ENCODE assay signal across 28 cellular contexts in genomic region chr18:9696112-9696511, GRCh38. TPM values are rescaled to one million over a fixed set of nuclear protein-coding genes. Genes with fewer than 3 reads are reported as not detected.
DNase-seq lines count a peak whose midpoint lies in the region; TF ChIP-seq lines count a peak whose summit lies in the region.
"Had no signal": no experiment of that assay in that cellular context is flagged by ENCODE, and none has a peak within 500 bp of the region (broad histone marks: within the 10 kb centered on the region; RNA-seq: fewer than 3 reads in every experiment).

No MANE protein-coding gene starts in this region.

- no peak for TF ChIP-seq POLR2A in testis (IDR thresholded peaks at IDR 0.05)

- DNase-seq in right atrium auricular region (ENCODE audit: low spot score) (peak; percentile 57), left ventricle myocardium inferior (no peak), amniotic epithelial cell (ENCODE audit: low read depth) (peak; percentile 76), islet precursor cell (peak; percentile 44), testis (no peak), occipital lobe (lab: John Stamatoyannopoulos, UW) (no peak), OCI-M1 (lab: John Stamatoyannopoulos, UW) (no peak), medulla oblongata (ENCODE audit: extremely low spot score) (no peak)
- DNase-seq: activated CD4-positive, alpha-beta T cell treated with anti-CD3 and anti-CD28 coated beads, Interleukin-2, amount 10 ng/mL, durations not matched to agents 24 days and 14 days; activated naive CD8-positive, alpha-beta T cell treated with anti-CD3 and anti-CD28 coated beads, Interleukin-2, amount 50 U/mL, for 24 hours; activated T-cell treated with anti-CD3 and anti-CD28 coated beads, Interleukin-2, amount 50 U/mL, for 48 hours; BE2C; DMS153; effector CD8-positive, alpha-beta T cell; foreskin fibroblast; HCEC 1CT; head of caudate nucleus; KBM-7; mammary epithelial cell; MM.1S; NCI-H1694; NCI-H2171; NCI-H510A treated with DMSO at 0.1 percent for 48 hours; SHP77; spleen; stimulated activated CD4-positive, alpha-beta T cell treated with anti-CD3 and anti-CD28 coated beads, Interleukin-2, amount 100 ng/mL, for 48 hours; T-helper 9 cell had no signal

- H3K27me3 ChIP-seq in right atrium auricular region, result no peaks in the 10 kb centered on the region
- H3K27me3 ChIP-seq in left ventricle myocardium inferior (ENCODE audit: low read depth), result no peaks in the 10 kb centered on the region
- no peaks in the 10 kb centered on the region for H3K27me3 ChIP-seq in testis
- H3K27me3 ChIP-seq: BE2C, spleen had no signal

- H3K4me1 ChIP-seq in right atrium auricular region (no peaks in the 10 kb centered on the region), left ventricle myocardium inferior (no peaks in the 10 kb centered on the region), testis (peaks cover 12% of the 10 kb centered on the region)
- H3K4me1 ChIP-seq: BE2C had no signal

- no peak for TF ChIP-seq CTCF in right atrium auricular region (IDR thresholded peaks at IDR 0.05)
- TF ChIP-seq CTCF in left ventricle myocardium inferior (IDR thresholded peaks at IDR 0.05; ENCODE audit: borderline replicate concordance), result no peak
- TF ChIP-seq CTCF in testis (IDR thresholded peaks at IDR 0.05), result no peak

- H3K36me3 ChIP-seq in right atrium auricular region, result no peaks in the 10 kb centered on the region
- no peaks in the 10 kb centered on the region for H3K36me3 ChIP-seq in left ventricle myocardium inferior
- no peaks in the 10 kb centered on the region for H3K36me3 ChIP-seq in testis (ENCODE audit: low read depth, missing control alignments)
- H3K36me3 ChIP-seq: BE2C, spleen had no signal

- intact Hi-C loops in left ventricle myocardium inferior (cut with micrococcal nuclease) (no loop called here), testis (cut with DNase I; ENCODE audit: low total_unique reads) (no loop called here)

- H3K4me3 ChIP-seq in right atrium auricular region, result no peak overlapping the region
- no peak overlapping the region for H3K4me3 ChIP-seq in left ventricle myocardium inferior
- no peak overlapping the region for H3K4me3 ChIP-seq in testis
- H3K4me3 ChIP-seq: spleen had no signal

- H3K27ac ChIP-seq in right atrium auricular region, result no peak overlapping the region
- H3K27ac ChIP-seq in left ventricle myocardium inferior (replicated peaks), result no peak overlapping the region
- peak overlapping the region; percentile 21 to 44 for H3K27ac ChIP-seq in testis
- H3K27ac ChIP-seq: epithelial cell of prostate had no signal

- 40 to 60% methylated on average over 2 of the region's 2 CpGs for WGBS in testis, 2 donors

- H3K9me3 ChIP-seq in right atrium auricular region, result no peaks in the 10 kb centered on the region
- no peaks in the 10 kb centered on the region for H3K9me3 ChIP-seq in left ventricle myocardium inferior (replicated peaks)
- no peaks in the 10 kb centered on the region for H3K9me3 ChIP-seq in testis
- H3K9me3 ChIP-seq: BE2C, spleen had no signal

RNA-seq across cellular contexts. Expression of gene RAB31, which starts 12.0 kb away (rescaled TPM):
- total RNA-seq in right atrium auricular region (10 to 100 TPM in 1 of 2 donors, 1 to 10 TPM in 1; 9.9 to 29.2 TPM), left ventricle myocardium inferior (12.0 TPM), testis (100 to 1,000 TPM in 1 of 2 donors, 10 to 100 TPM in 1; 75.9 to 110 TPM), occipital lobe (27.6 TPM)
- polyA plus RNA-seq in testis (ENCODE audit: insufficient read depth, low read depth, low replicate concordance), result 81.5 TPM
- total RNA-seq: activated CD4-positive, alpha-beta T cell treated with anti-CD3 and anti-CD28 coated beads, Interleukin-2, amount 10 ng/mL, durations not matched to agents 24 days and 14 days had no signal

Comparison
In these comparisons a context has a peak if more than half of its experiments do, and no peak if none do; other contexts are left out.
1. DNase-seq: peak in right atrium auricular region (single experiment), amniotic epithelial cell (single experiment) and islet precursor cell (single experiment); none in left ventricle myocardium inferior (single experiment), testis (single experiment), occipital lobe (single experiment), OCI-M1 (single experiment) and medulla oblongata (single experiment).
2. H3K27ac ChIP-seq: peak in testis (2 of 2); none in right atrium auricular region (0 of 2) and left ventricle myocardium inferior (single experiment).